Comparison of ENCODE assay signal across 16 cellular contexts in genomic region chr7:150986556-150986955, GRCh38. TPM values are rescaled to one million over a fixed set of nuclear protein-coding genes. Genes with fewer than 3 reads are reported as not detected.
"Had no signal": no experiment of that assay in that cellular context is flagged by ENCODE, and none has a peak within 500 bp of the region (broad histone marks: within the 10 kb centered on the region; RNA-seq: fewer than 3 reads in every experiment).

No MANE protein-coding gene starts in this region.

- H3K4me2 ChIP-seq: neural progenitor cell had no signal

- H2AFZ ChIP-seq: neural progenitor cell had no signal

- H3K36me3 ChIP-seq: esophagus muscularis mucosa, gastroesophageal sphincter, heart left ventricle, left lung, lower lobe of right lung, neural progenitor cell, ovary, sigmoid colon, tibial artery had no signal

- H3K4me3 ChIP-seq: esophagus muscularis mucosa, gastroesophageal sphincter, heart left ventricle, left lung, lower lobe of right lung, neural progenitor cell, ovary, sigmoid colon, testis, tibial artery had no signal

- H3K9me3 ChIP-seq: lower lobe of right lung, ovary, sigmoid colon, testis had no signal

- H3K4me1 ChIP-seq: foreskin keratinocyte, neural progenitor cell had no signal

- H3K9ac ChIP-seq: neural progenitor cell had no signal

- H3K27me3 ChIP-seq: ovary, sigmoid colon, testis had no signal

- H3K27ac ChIP-seq: esophagus muscularis mucosa, foreskin keratinocyte, gastroesophageal sphincter, left lung, lower lobe of right lung, neural progenitor cell, ovary, testis, tibial artery had no signal

- DNase-seq: foreskin keratinocyte, left cardiac atrium, lower lobe of right lung, sigmoid colon had no signal

RNA-seq across cellular contexts. Expression of gene KCNH2, which starts 8.4 kb away (rescaled TPM):
- total RNA-seq: foreskin keratinocyte had no signal
- polyA plus RNA-seq: foreskin keratinocyte had no signal

RNA-seq across cellular contexts. Expression of gene ATG9B, which starts 37.7 kb away (rescaled TPM):
- total RNA-seq: endothelial cell of umbilical vein, posterior vena cava, sigmoid colon, skeletal muscle tissue, urinary bladder had no signal
